ENCODE assay signal across 16 cellular contexts in the genomic region with DNA sequence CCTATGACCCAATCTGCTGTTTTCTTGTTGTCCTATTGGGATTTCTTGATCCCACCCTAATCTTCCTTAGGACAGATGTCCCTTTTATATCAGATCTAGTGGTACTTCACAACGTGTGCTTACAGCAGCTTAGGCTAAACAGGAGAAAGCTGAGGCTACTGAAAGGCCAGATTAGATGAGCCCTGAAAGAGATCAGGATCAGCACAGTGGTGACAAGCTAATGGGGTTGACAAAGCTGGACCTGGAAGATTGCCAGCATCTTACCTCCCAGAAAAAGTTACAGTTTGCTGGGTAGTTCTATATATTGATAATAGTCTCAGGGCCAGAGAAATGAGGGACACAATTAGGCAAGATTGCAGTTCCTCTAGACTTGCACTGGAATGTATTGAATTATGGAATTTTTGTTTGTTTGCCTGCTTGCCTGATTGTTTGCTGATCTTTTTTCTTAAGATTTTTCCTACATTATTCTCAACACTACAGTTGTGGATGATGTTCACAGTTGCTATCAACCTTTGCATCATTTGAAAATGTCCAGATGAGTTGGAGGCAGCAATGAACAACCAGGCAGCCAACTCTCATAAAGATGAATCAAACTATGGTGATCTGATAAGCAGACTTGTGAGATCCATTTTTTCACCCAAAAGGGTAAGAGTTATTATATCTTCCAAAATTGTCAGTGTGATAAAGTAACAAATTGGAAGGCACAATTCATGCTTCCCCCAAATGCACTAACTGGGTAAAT. TPM values are rescaled to one million over a fixed set of nuclear protein-coding genes. Genes with fewer than 3 reads are reported as not detected.
DNase-seq lines count a peak whose midpoint lies in the region; ATAC-seq and TF ChIP-seq lines count a peak whose summit lies in the region.
"Had no signal": no experiment of that assay in that cellular context is flagged by ENCODE, and none has a peak within 500 bp of the region (broad histone marks: within the 10 kb centered on the region; RNA-seq: fewer than 3 reads in every experiment).

No MANE protein-coding gene starts in this region.

- no peak overlapping the region for H3K27ac ChIP-seq in right lobe of liver
- H3K27ac ChIP-seq: thoracic aorta had no signal

- intact Hi-C loops in right lobe of liver (cut with DNase I), result no loop called here

- DNase-seq in stimulated activated naive CD8-positive, alpha-beta T cell treated with anti-CD3 and anti-CD28 coated beads, Interleukin-15, Interleukin-2, amounts not matched to agents 100 U/mL and 50 U/mL, for 24 hours, result no peak
- DNase-seq in stimulated activated naive CD8-positive, alpha-beta T cell treated with anti-CD3 and anti-CD28 coated beads, Interleukin-15, amount 100 ng/mL, for 72 hours, result no peak
- DNase-seq in NCI-H524 treated with DMSO at 0.1 percent for 48 hours (lab: John Stamatoyannopoulos, UW) (peak; percentile 93), amniotic epithelial cell (ENCODE audit: low read depth) (peak; percentile 64), right lobe of liver (no peak), GM19238 (ENCODE audit: insufficient read length, low spot score) (no peak), GM10248 (ENCODE audit: extremely low spot score) (no peak)
- DNase-seq: GOT3, NCI-H2171, right cardiac atrium, T-helper 9 cell had no signal

- POLR2A ChIA-PET in GM10248 (lab: Yijun Ruan, JAX), result no interaction called here

- H3K4me1 Mint-ChIP-seq in stimulated activated naive CD8-positive, alpha-beta T cell treated with anti-CD3 and anti-CD28 coated beads, Interleukin-15, amount 100 ng/mL, for 72 hours, result peaks cover 9% of the 10 kb centered on the region
- H3K4me1 Mint-ChIP-seq: memory B cell had no signal

- no peaks in the 10 kb centered on the region for H3K9me3 ChIP-seq in right lobe of liver
- H3K9me3 ChIP-seq: thoracic aorta had no signal

- no peak for TF ChIP-seq POLR2A in right lobe of liver (IDR thresholded peaks at IDR 0.05)

- no peak overlapping the region for H3K4me3 ChIP-seq in right lobe of liver
- H3K4me3 ChIP-seq: thoracic aorta had no signal

- H3K27me3 ChIP-seq in right lobe of liver, result no peaks in the 10 kb centered on the region

- CTCF ChIA-PET in GM10248 (lab: Yijun Ruan, JAX), result interaction anchor here (1.1 to 1.8 kb wide), 4 partner anchors 12 to 26 kb away, joined by 3 to 6 read pairs (median 4); no protein-coding TSS in a partner anchor

- no peaks in the 10 kb centered on the region for H3K9me3 Mint-ChIP-seq in stimulated activated naive CD8-positive, alpha-beta T cell treated with anti-CD3 and anti-CD28 coated beads, Interleukin-15, amount 100 ng/mL, for 72 hours
- H3K9me3 Mint-ChIP-seq: memory B cell, neural crest cell had no signal

- H3K27ac Mint-ChIP-seq in stimulated activated naive CD8-positive, alpha-beta T cell treated with anti-CD3 and anti-CD28 coated beads, Interleukin-15, amount 100 ng/mL, for 72 hours, result no peak overlapping the region
- H3K27ac Mint-ChIP-seq: B cell, memory B cell had no signal

- H3K4me1 ChIP-seq in right lobe of liver, result no peaks in the 10 kb centered on the region

- peak; percentile 12 for ATAC-seq in stimulated activated naive CD8-positive, alpha-beta T cell treated with anti-CD3 and anti-CD28 coated beads, Interleukin-15, Interleukin-2, amounts not matched to agents 100 U/mL and 50 U/mL, for 24 hours
- ATAC-seq in stimulated activated naive CD8-positive, alpha-beta T cell treated with anti-CD3 and anti-CD28 coated beads, Interleukin-15, amount 100 ng/mL, for 72 hours, result no peak
- ATAC-seq in GM19395 (IDR thresholded peaks at IDR 0.05; ENCODE audit: unreplicated experiment), result no peak
- no peak for ATAC-seq in right lobe of liver
- ATAC-seq: right cardiac atrium had no signal

- no peak for TF ChIP-seq CTCF in right lobe of liver (IDR thresholded peaks at IDR 0.05)
- TF ChIP-seq CTCF in GM10248 (IDR thresholded peaks at IDR 0.05; ENCODE audit: control extremely low read depth, extremely low read depth, low read depth, missing control alignments), result no peak

- H3K36me3 ChIP-seq in right lobe of liver, result no peaks in the 10 kb centered on the region
- H3K36me3 ChIP-seq: thoracic aorta had no signal

- no peak overlapping the region for H3K4me3 Mint-ChIP-seq in stimulated activated naive CD8-positive, alpha-beta T cell treated with anti-CD3 and anti-CD28 coated beads, Interleukin-15, amount 100 ng/mL, for 72 hours
- H3K4me3 Mint-ChIP-seq: B cell, memory B cell, neural crest cell had no signal

- WGBS in right lobe of liver (ENCODE audit: insufficient coverage, low coverage, low lambda C conversion rate, missing lambda C conversion rate), result 17% methylated on average over 1 of the region's 1 CpG

- H3K27me3 Mint-ChIP-seq in stimulated activated naive CD8-positive, alpha-beta T cell treated with anti-CD3 and anti-CD28 coated beads, Interleukin-15, amount 100 ng/mL, for 72 hours, result no peaks in the 10 kb centered on the region

RNA-seq across cellular contexts. Expression of gene PIK3C3, which starts 49.1 kb away (rescaled TPM):
- 10 to 100 TPM; 15.2 to 27.2 (median 19.6) TPM for total RNA-seq in right lobe of liver

Comparison
In these comparisons a context has a peak if more than half of its experiments do, and no peak if none do; other contexts are left out.
1. DNase-seq: peak in NCI-H524 treated with DMSO at 0.1 percent for 48 hours (single experiment) and amniotic epithelial cell (single experiment); none in stimulated activated naive CD8-positive, alpha-beta T cell treated with anti-CD3 and anti-CD28 coated beads, Interleukin-15, Interleukin-2, amounts not matched to agents 100 U/mL and 50 U/mL, for 24 hours (single experiment), stimulated activated naive CD8-positive, alpha-beta T cell treated with anti-CD3 and anti-CD28 coated beads, Interleukin-15, amount 100 ng/mL, for 72 hours (0 of 2), right lobe of liver (0 of 3), GM19238 (single experiment) and GM10248 (single experiment).